19 cellular contexts compared by ENCODE assay signal in genomic region chr11:43649921-43650320, GRCh38. TPM values are rescaled to one million over a fixed set of nuclear protein-coding genes. Genes with fewer than 3 reads are reported as not detected.
A peak's percentile ranks its signal among the peaks of the same experiment; 100 is the strongest.
DNase-seq lines count a peak whose midpoint lies in the region; ATAC-seq, FAIRE-seq and TF ChIP-seq lines count a peak whose summit lies in the region.
"Had no signal": no experiment of that assay in that cellular context is flagged by ENCODE, and none has a peak within 500 bp of the region (broad histone marks: within the 10 kb centered on the region; RNA-seq: fewer than 3 reads in every experiment).

No MANE protein-coding gene starts in this region.

- no peaks in the 10 kb centered on the region for H3K36me3 Mint-ChIP-seq in WTC11

- 0 out of 2 replicates have a peak overlapping the region, but pooled peaks have one; percentile 20 for H3K27ac Mint-ChIP-seq in WTC11
- H3K27ac Mint-ChIP-seq: CD4-positive, CD25-positive, alpha-beta regulatory T cell; CD8-positive, alpha-beta T cell; GM23338 had no signal

- POLR2A ChIA-PET in WTC11 (lab: Charles Lee): no interaction called here

- peak; percentile 55 for DNase-seq in NCI-H146 (lab: John Stamatoyannopoulos, UW)
- no peak for DNase-seq in NCI-H146 treated with DMSO at 0.1 percent for 48 hours (lab: John Stamatoyannopoulos, UW; ENCODE audit: unreplicated experiment)
- no peak for DNase-seq in GM12891 (ENCODE audit: insufficient read length, low spot score)
- DNase-seq in WTC11 (ENCODE audit: low spot score): no peak
- DNase-seq in HuH-7.5 (ENCODE audit: low spot score): no peak
- no peak for DNase-seq in left lobe of liver (ENCODE audit: low spot score)
- DNase-seq in effector CD4-positive, alpha-beta T cell: no peak
- DNase-seq: 8988T; C1 segment of cervical spinal cord; Caco-2; CD4-positive, CD25-positive, alpha-beta regulatory T cell; CD8-positive, alpha-beta T cell; DMS153; DND-41 had no signal

- CTCF ChIA-PET in WTC11 (lab: Charles Lee): no interaction called here

- FAIRE-seq in GM12891 (lab: Jason Lieb, UNC): peak; percentile 16
- FAIRE-seq: A549, G401.6, GM19239, H54 had no signal

- no peak for TF ChIP-seq POLR2A in GM12891 (IDR thresholded peaks at IDR 0.05; ENCODE audit: low read depth, low read length)

- H3K4me1 Mint-ChIP-seq in WTC11: peaks cover 4% of the 10 kb centered on the region; the same call in 1 of the 2 replicates

- no peak overlapping the region for H3K4me3 Mint-ChIP-seq in WTC11
- H3K4me3 Mint-ChIP-seq: CD4-positive, CD25-positive, alpha-beta regulatory T cell; CD8-positive, alpha-beta T cell; GM23338 had no signal

- H3K27me3 Mint-ChIP-seq in WTC11 (ENCODE audit: low read depth): peaks cover 12% of the 10 kb centered on the region
- H3K27me3 Mint-ChIP-seq: CD4-positive, CD25-positive, alpha-beta regulatory T cell had no signal

- ATAC-seq in WTC11 (no peak), left lobe of liver (no peak)
- ATAC-seq: A549; CD8-positive, alpha-beta T cell; GM23338 had no signal

- H3K9me3 Mint-ChIP-seq in WTC11: no peaks in the 10 kb centered on the region

- no peak for TF ChIP-seq CTCF in WTC11 (IDR thresholded peaks at IDR 0.05)

TF ChIP-seq in GM12891, 5 proteins besides CTCF, POLR2A, EP300 and RAD21:
- TF ChIP-seq POLR2AphosphoS5 (IDR thresholded peaks at IDR 0.05; ENCODE audit: low read depth, low read length) (no peak), SPI1 (IDR thresholded peaks at IDR 0.05; ENCODE audit: low read depth, low read length) (no peak), POU2F2 (IDR thresholded peaks at IDR 0.05; ENCODE audit: low read depth, low read length) (no peak), PAX5 (IDR thresholded peaks at IDR 0.05; ENCODE audit: insufficient read depth, low read length, severe bottlenecking) (no peak), TAF1 (IDR thresholded peaks at IDR 0.05; ENCODE audit: low read depth, low read length) (no peak)

TF ChIP-seq in WTC11, 78 proteins besides CTCF, POLR2A, EP300 and RAD21:
- TF ChIP-seq TEAD1 (CRISPR knock-in tag; IDR thresholded peaks at IDR 0.05) (no peak), NFATC4 (CRISPR knock-in tag; IDR thresholded peaks at IDR 0.05) (no peak), ZBTB43 (CRISPR knock-in tag; IDR thresholded peaks at IDR 0.05) (no peak), ZNF423 (CRISPR knock-in tag; IDR thresholded peaks at IDR 0.05) (no peak), FOXJ3 (CRISPR knock-in tag; IDR thresholded peaks at IDR 0.05; ENCODE audit: borderline replicate concordance) (no peak), CREM (CRISPR knock-in tag; IDR thresholded peaks at IDR 0.05) (no peak), CBFB (CRISPR knock-in tag; IDR thresholded peaks at IDR 0.05; ENCODE audit: low read depth) (no peak), CREB1 (CRISPR knock-in tag; IDR thresholded peaks at IDR 0.05) (no peak)

RNA-seq across cellular contexts. Expression of gene HSD17B12, which starts 30.6 kb away (rescaled TPM):
- polyA plus RNA-seq in GM12891 (2012; ENCODE audit: low read depth, missing spikeins): 25.1 TPM
- total RNA-seq in WTC11 (2021) (143 to 149 TPM (median 149 TPM) in 3 replicates), left lobe of liver (102 TPM)
